Comparison of ENCODE assay signal across 23 cellular contexts in the genomic region with DNA sequence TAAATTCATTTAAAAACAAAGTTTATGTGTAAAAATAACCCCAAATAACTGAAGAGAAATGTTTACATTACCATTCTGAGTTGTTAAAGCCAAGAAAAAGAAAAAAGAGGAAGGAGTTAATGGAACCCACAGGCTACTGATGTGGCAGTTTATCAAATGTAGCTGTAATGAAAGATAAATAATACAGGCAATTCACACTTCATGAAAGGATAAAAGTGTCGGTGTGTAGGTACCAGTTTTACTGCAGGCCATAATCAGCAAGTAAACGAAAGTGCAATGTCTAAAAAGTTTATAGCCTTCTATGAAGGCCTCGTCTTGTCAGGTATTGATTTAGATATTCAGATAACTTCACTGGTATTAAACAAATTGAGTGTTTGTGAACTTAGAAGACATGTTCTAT.
"Had no signal": no experiment of that assay in that cellular context is flagged by ENCODE, and none has a peak within 500 bp of the region (broad histone marks: within the 10 kb centered on the region; RNA-seq: fewer than 3 reads in every experiment).

No MANE protein-coding gene starts in this region.

- DNase-seq: activated CD4-positive, alpha-beta T cell treated with anti-CD3 and anti-CD28 coated beads, Interleukin-2, amount 10 ng/mL, durations not matched to agents 24 days and 14 days; activated CD4-positive, alpha-beta T cell treated with anti-CD3 and anti-CD28 coated beads, Interleukin-2, amount 50 U/mL, for 48 hours; activated CD4-positive, CD25-positive, alpha-beta regulatory T cell treated with anti-CD3 and anti-CD28 coated beads, Interleukin-2, amount 50 U/mL, for 72 hours; activated CD8-positive, alpha-beta memory T cell treated with anti-CD3 and anti-CD28 coated beads, Interleukin-2, amount 10 ng/mL, durations not matched to agents 7 days and 5 days; activated gamma-delta T cell; activated naive CD4-positive, alpha-beta T cell treated with anti-CD3 and anti-CD28 coated beads for 36 hours; activated T-cell treated with anti-CD3 and anti-CD28 coated beads, Interleukin-2, amount 50 U/mL, for 4 hours; amygdala; MG63; MV-4-11; NCI-H1092 treated with DMSO at 0.1 percent for 48 hours; NCI-H1417 treated with DMSO at 0.1 percent for 48 hours; NCI-H1694; NCI-H2029; NCI-H2107; NCI-H345; NCI-H510A; NCI-H526 treated with DMSO at 0.1 percent for 48 hours; NCI-H82; PC-9; SHP77 treated with DMSO at 0.1 percent for 48 hours; WERI-Rb-1 had no signal

- H3K36me3 ChIP-seq: MG63, WERI-Rb-1 had no signal

- H3K27me3 ChIP-seq: MG63 had no signal

- ATAC-seq: activated CD8-positive, alpha-beta memory T cell treated with anti-CD3 and anti-CD28 coated beads, Interleukin-2, amount 10 ng/mL, durations not matched to agents 7 days and 5 days; activated T-cell treated with anti-CD3 and anti-CD28 coated beads, Interleukin-2, amount 50 U/mL, for 4 hours; activated T-helper 17 cell treated with anti-CD3 and anti-CD28 coated beads, Interleukin-2, amount 50 U/mL, for 72 hours had no signal

- H3K4me3 ChIP-seq: MG63, PC-9 had no signal

- H2AFZ ChIP-seq: PC-9 had no signal

- H3K27ac ChIP-seq: PC-9, WERI-Rb-1 had no signal

- H3K9me3 ChIP-seq: MG63 had no signal
